In genomic region chr4:37204740-37205139, GRCh38 we compare ENCODE assay signal across 2 cellular contexts. TPM values are rescaled to one million over a fixed set of nuclear protein-coding genes. Genes with fewer than 3 reads are reported as not detected.
"Had no signal": no experiment of that assay in that cellular context is flagged by ENCODE, and none has a peak within 500 bp of the region (broad histone marks: within the 10 kb centered on the region; RNA-seq: fewer than 3 reads in every experiment).

No MANE protein-coding gene starts in this region.

RNA-seq across cellular contexts. Expression of gene NWD2, which starts 39.8 kb away (rescaled TPM):
- total RNA-seq: G401, GM12878 had no signal
- polyA plus RNA-seq: GM12878 had no signal
